9 cellular contexts compared by ENCODE assay signal in the genomic region with DNA sequence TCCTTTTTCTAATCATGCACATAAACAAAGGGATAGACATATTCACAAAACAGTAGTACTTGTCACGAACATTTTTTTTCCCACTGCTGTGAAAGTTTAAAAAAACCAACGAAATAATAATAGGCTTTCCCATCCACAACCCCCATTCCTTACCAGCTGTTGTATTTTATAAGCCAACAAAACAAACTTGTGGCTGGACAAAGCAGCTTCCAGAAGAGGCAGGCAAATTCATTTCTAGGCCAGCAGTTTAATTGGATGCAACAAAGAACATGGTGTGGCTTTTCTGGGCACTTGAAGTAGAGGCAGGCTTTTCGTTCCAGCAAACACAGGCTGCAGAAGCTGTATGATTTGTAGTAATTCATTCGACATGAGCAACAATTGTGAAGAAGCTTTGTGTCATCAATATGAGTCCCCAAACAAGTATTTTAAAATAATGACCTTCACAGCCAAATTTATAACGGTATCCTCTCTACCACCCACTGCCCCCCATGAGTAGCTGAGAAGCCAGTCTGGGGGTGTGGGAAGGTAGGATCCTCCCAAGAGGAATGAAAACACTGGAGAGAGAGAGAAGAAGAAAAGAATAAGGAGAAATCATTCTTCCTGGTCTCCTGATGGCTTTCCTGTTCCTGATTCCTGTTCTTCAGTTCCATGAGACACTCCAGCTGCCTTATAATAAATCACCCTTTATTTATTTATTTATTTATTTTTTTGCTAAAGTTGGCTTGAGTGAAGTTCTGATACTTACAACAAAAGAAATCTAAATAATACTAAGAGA.
"Had no signal": no experiment of that assay in that cellular context is flagged by ENCODE, and none has a peak within 500 bp of the region (broad histone marks: within the 10 kb centered on the region; RNA-seq: fewer than 3 reads in every experiment).

No MANE protein-coding gene starts in this region.

- H3K4me3 ChIP-seq: testis had no signal

- DNase-seq: activated CD4-positive, alpha-beta T cell treated with anti-CD3 and anti-CD28 coated beads, Interleukin-2, amount 50 U/mL, for 4 hours; activated CD4-positive, CD25-positive, alpha-beta regulatory T cell treated with anti-CD3 and anti-CD28 coated beads, Interleukin-2, amount 50 U/mL, for 72 hours; activated CD8-positive, alpha-beta memory T cell treated with anti-CD3 and anti-CD28 coated beads, Interleukin-2, amount 10 ng/mL, durations not matched to agents 7 days and 5 days; activated effector memory CD4-positive, alpha-beta T cell treated with Interleukin-2 at 50 U/mL for 16 hours; activated T-cell treated with anti-CD3 and anti-CD28 coated beads, Interleukin-2, amount 50 U/mL, for 24 hours; erythroblast; naive thymus-derived CD8-positive, alpha-beta T cell; stimulated activated CD4-positive, alpha-beta T cell treated with anti-CD3 and anti-CD28 coated beads, Interleukin-4, amount 100 ng/mL, for 24 hours had no signal

- H3K27me3 ChIP-seq: testis had no signal
